20 cellular contexts compared by ENCODE assay signal in the genomic region with DNA sequence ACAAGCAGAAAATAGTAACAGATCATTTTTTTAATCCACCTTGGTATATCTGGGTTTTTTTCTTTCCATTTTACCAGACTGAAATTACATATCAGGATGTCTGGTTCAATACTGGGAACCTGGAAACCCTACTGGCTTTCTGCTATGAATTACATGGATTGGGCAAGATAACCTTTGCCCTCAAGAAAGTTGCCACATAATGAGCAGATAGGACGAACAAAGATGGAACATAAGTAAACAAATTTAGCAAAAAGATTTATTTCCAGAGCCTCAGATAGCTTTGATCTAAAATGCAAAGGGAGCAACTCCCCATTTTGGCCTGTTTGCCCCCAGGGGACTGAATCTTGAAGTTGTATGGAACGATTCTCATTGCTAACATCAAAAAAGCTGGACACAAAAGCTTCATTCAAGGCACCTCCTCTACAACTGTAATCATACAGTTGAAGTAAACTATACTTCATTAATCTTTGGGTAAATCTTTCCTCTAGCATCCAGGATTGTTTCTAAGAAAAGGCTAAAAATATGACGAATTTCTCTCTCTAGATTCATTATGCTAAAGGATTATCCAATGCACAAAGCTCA.
DNase-seq lines count a peak whose midpoint lies in the region; ATAC-seq and TF ChIP-seq lines count a peak whose summit lies in the region.
"Had no signal": no experiment of that assay in that cellular context is flagged by ENCODE, and none has a peak within 500 bp of the region (broad histone marks: within the 10 kb centered on the region; RNA-seq: fewer than 3 reads in every experiment).

No MANE protein-coding gene starts in this region.

- H3K27me3 ChIP-seq in Panc1 (ENCODE audit: control insufficient read depth, insufficient read depth, low read length) (no peaks in the 10 kb centered on the region), gastroesophageal sphincter (no peaks in the 10 kb centered on the region)
- H3K27me3 ChIP-seq: Peyer's patch had no signal

- in situ Hi-C loops in Panc1 (cut with HindIII; ENCODE audit: low pct_unique_long_range_greater_than_20kb, low sequenced_read_pairs) = no loop called here

- WGBS in gastroesophageal sphincter (ENCODE audit: low coverage in 1 of 2), 2 donors = 35 to 49% methylated on average over 3 of the region's 3 CpGs

- POLR2A ChIA-PET in Panc1 (lab: Charles Lee) = no interaction called here

- peaks cover 4% of the 10 kb centered on the region; the same call in 1 of the 2 replicates for H3K9me3 ChIP-seq in Panc1 (ENCODE audit: control insufficient read depth, insufficient read depth, low read depth, low read length)
- H3K9me3 ChIP-seq in gastroesophageal sphincter = no peaks in the 10 kb centered on the region
- H3K9me3 ChIP-seq: HAP-1, Peyer's patch had no signal

- no peak for TF ChIP-seq EP300 in gastroesophageal sphincter (IDR thresholded peaks at IDR 0.05)

- no peak overlapping the region for H3K4me3 ChIP-seq in Panc1 (ENCODE audit: low read depth in 2 of 2, low read length in 2 of 2)
- H3K4me3 ChIP-seq in fibroblast of villous mesenchyme (ENCODE audit: low read depth, low read length) = no peak overlapping the region
- no peak overlapping the region for H3K4me3 ChIP-seq in gastroesophageal sphincter
- H3K4me3 ChIP-seq: HAP-1, K562, Peyer's patch, SK-N-MC had no signal

- H3K27ac ChIP-seq in Panc1 (ENCODE audit: low read length) (peak overlapping the region; percentile 34; the same call in 1 of the 2 replicates), caudate nucleus (ENCODE audit: low read depth, low read length) (no peak overlapping the region), gastroesophageal sphincter (no peak overlapping the region)
- H3K27ac ChIP-seq: Peyer's patch, SK-N-MC had no signal

- H3K9me3 Mint-ChIP-seq in mesothelial cell of epicardium = peaks cover 7% of the 10 kb centered on the region

- no peak for TF ChIP-seq POLR2A in gastroesophageal sphincter (IDR thresholded peaks at IDR 0.05)

- no TSS peak for BruUV-seq in Panc1 (replicated peaks; lab: Mats Ljungman, UMichigan)

- H3K27me3 Mint-ChIP-seq in mesothelial cell of epicardium (ENCODE audit: low read depth) = no peaks in the 10 kb centered on the region
- H3K27me3 Mint-ChIP-seq: B cell had no signal

- DNase-seq in HuH-7.5 (ENCODE audit: low spot score) (peak; percentile 46), Panc1 (ENCODE audit: low read depth, low spot score) (no peak), fibroblast of villous mesenchyme (ENCODE audit: low read depth) (peak; percentile 32), mesothelial cell of epicardium (ENCODE audit: low spot score in 2 of 2, unreplicated experiment in 2 of 2) (no peak), Kasumi-1 (lab: John Stamatoyannopoulos, UW) (no peak), caudate nucleus (lab: John Stamatoyannopoulos, UW) (no peak)
- DNase-seq: DMS153, GDM1, NCI-H1417 treated with DMSO at 0.1 percent for 48 hours, NCI-H187 treated with DMSO at 0.1 percent for 48 hours, NCI-H345, NCI-H524 treated with DMSO at 0.1 percent for 48 hours, Peyer's patch, Right ventricle myocardium superior had no signal

- TF ChIP-seq CTCF in Panc1 (IDR thresholded peaks at IDR 0.05) (no peak), fibroblast of villous mesenchyme (IDR thresholded peaks at IDR 0.05; ENCODE audit: insufficient read depth, low read depth, low read length) (no peak), mesothelial cell of epicardium (IDR thresholded peaks at IDR 0.05; ENCODE audit: unreplicated experiment) (no peak), gastroesophageal sphincter (IDR thresholded peaks at IDR 0.05) (no peak)

- peaks cover 3% of the 10 kb centered on the region for H3K36me3 Mint-ChIP-seq in mesothelial cell of epicardium

- ATAC-seq in Panc1 = no peak
- ATAC-seq in GM19328 (IDR thresholded peaks at IDR 0.05; ENCODE audit: unreplicated experiment) = no peak
- ATAC-seq in gastroesophageal sphincter = no peak
- ATAC-seq: K562 had no signal

- CTCF ChIA-PET in Panc1 (lab: Charles Lee) = no interaction called here

- peaks cover 15% of the 10 kb centered on the region for H3K4me1 ChIP-seq in Panc1 (ENCODE audit: control insufficient read depth, insufficient read depth, low read length)
- H3K4me1 ChIP-seq in gastroesophageal sphincter = peaks cover 0 to 12% (median 0%) of the 10 kb centered on the region in 3 donors
- H3K4me1 ChIP-seq: HAP-1, Peyer's patch had no signal

- H3K4me1 Mint-ChIP-seq in mesothelial cell of epicardium = peaks cover 13% of the 10 kb centered on the region
- H3K4me1 Mint-ChIP-seq: B cell had no signal

- H3K4me3 Mint-ChIP-seq in mesothelial cell of epicardium = no peak overlapping the region
- H3K4me3 Mint-ChIP-seq: B cell had no signal

- peak overlapping the region; percentile 73 for H3K27ac Mint-ChIP-seq in mesothelial cell of epicardium
- H3K27ac Mint-ChIP-seq: B cell had no signal

- H3K36me3 ChIP-seq in Panc1 (ENCODE audit: control insufficient read depth, insufficient read depth, low read length) = no peaks in the 10 kb centered on the region
- H3K36me3 ChIP-seq in gastroesophageal sphincter = no peaks in the 10 kb centered on the region
- H3K36me3 ChIP-seq: HAP-1, Peyer's patch had no signal

- intact Hi-C loops in Panc1 (cut with micrococcal nuclease; ENCODE audit: unreplicated experiment) = no loop called here

Comparison
In these comparisons a context has a peak if more than half of its experiments do, and no peak if none do; other contexts are left out.
1. DNase-seq: peak in HuH-7.5 (single experiment) and fibroblast of villous mesenchyme (single experiment); none in Panc1 (single experiment), mesothelial cell of epicardium (0 of 2), Kasumi-1 (0 of 2) and caudate nucleus (0 of 61).